Comparison of ENCODE assay signal across 24 cellular contexts in genomic region chr2:31505133-31505532, GRCh38.
"Had no signal": no experiment of that assay in that cellular context is flagged by ENCODE, and none has a peak within 500 bp of the region (broad histone marks: within the 10 kb centered on the region; RNA-seq: fewer than 3 reads in every experiment).

No MANE protein-coding gene starts in this region.

- H3K4me3 Mint-ChIP-seq: activated B cell treated with CpG ODN at 0.5 μM for 24 hours; activated CD4-positive, alpha-beta memory T cell treated with anti-CD3 and anti-CD28 coated beads for 36 hours; activated CD4-positive, alpha-beta T cell treated with anti-CD3 and anti-CD28 coated beads, Interleukin-2, amount 10 ng/mL, durations not matched to agents 7 days and 5 days; activated naive CD4-positive, alpha-beta T cell treated with anti-CD3 and anti-CD28 coated beads for 36 hours; activated naive CD8-positive, alpha-beta T cell; activated T-cell treated with anti-CD3 and anti-CD28 coated beads, Interleukin-2, amount 50 U/mL, for 4 hours; brain; central memory CD8-positive, alpha-beta T cell; T-helper 17 cell had no signal

- H3K27me3 Mint-ChIP-seq: brain had no signal

- ATAC-seq: activated T-cell treated with anti-CD3 and anti-CD28 coated beads, Interleukin-2, amount 50 U/mL, for 4 hours; T-helper 17 cell had no signal

- H3K27ac Mint-ChIP-seq: activated B cell treated with CpG ODN at 0.5 μM for 24 hours; activated CD4-positive, alpha-beta memory T cell treated with anti-CD3 and anti-CD28 coated beads for 36 hours; activated CD4-positive, alpha-beta T cell treated with anti-CD3 and anti-CD28 coated beads, Interleukin-2, amount 10 ng/mL, durations not matched to agents 7 days and 5 days; activated naive CD4-positive, alpha-beta T cell treated with anti-CD3 and anti-CD28 coated beads for 36 hours; activated naive CD8-positive, alpha-beta T cell; T-helper 17 cell had no signal

- DNase-seq: activated B cell treated with CpG ODN at 0.5 μM for 24 hours; activated CD4-positive, alpha-beta memory T cell treated with anti-CD3 and anti-CD28 coated beads for 36 hours; activated CD4-positive, alpha-beta T cell treated with anti-CD3 and anti-CD28 coated beads, Interleukin-2, amount 10 ng/mL, durations not matched to agents 7 days and 5 days; activated CD8-positive, alpha-beta memory T cell treated with anti-CD3 and anti-CD28 coated beads for 24 hours; activated gamma-delta T cell; activated naive CD4-positive, alpha-beta T cell treated with anti-CD3 and anti-CD28 coated beads for 36 hours; activated T-cell treated with anti-CD3 and anti-CD28 coated beads, Interleukin-2, amount 50 U/mL, for 4 hours; amygdala; Kasumi-1; KBM-7; NCI-H1092; NCI-H1417; NCI-H1930; NCI-H2171; NCI-H2227 treated with DMSO at 0.1 percent for 48 hours; NCI-H526; NCI-H774; NK-92 treated with Interleukin-12 subunit alpha and Interleukin-12 subunit beta, amount 100 ng/mL, for 24 hours; SHP77 treated with DMSO at 0.1 percent for 48 hours; T-helper 17 cell; T-helper 9 cell had no signal

- H3K9me3 Mint-ChIP-seq: activated B cell treated with CpG ODN at 0.5 μM for 24 hours; activated CD4-positive, alpha-beta memory T cell treated with anti-CD3 and anti-CD28 coated beads for 36 hours; activated CD4-positive, alpha-beta T cell treated with anti-CD3 and anti-CD28 coated beads, Interleukin-2, amount 10 ng/mL, durations not matched to agents 7 days and 5 days; activated naive CD4-positive, alpha-beta T cell treated with anti-CD3 and anti-CD28 coated beads for 36 hours; activated T-cell treated with anti-CD3 and anti-CD28 coated beads, Interleukin-2, amount 50 U/mL, for 4 hours; central memory CD8-positive, alpha-beta T cell had no signal

- H3K36me3 Mint-ChIP-seq: activated CD4-positive, alpha-beta memory T cell treated with anti-CD3 and anti-CD28 coated beads for 36 hours; activated naive CD8-positive, alpha-beta T cell; brain had no signal

- H3K4me1 Mint-ChIP-seq: activated B cell treated with CpG ODN at 0.5 μM for 24 hours; activated CD4-positive, alpha-beta T cell treated with anti-CD3 and anti-CD28 coated beads, Interleukin-2, amount 10 ng/mL, durations not matched to agents 7 days and 5 days; brain; central memory CD8-positive, alpha-beta T cell; T-helper 17 cell had no signal
